In genomic region chr5:3220201-3220600, GRCh38 we compare ENCODE assay signal across 17 cellular contexts.
DNase-seq lines count a peak whose midpoint lies in the region; ATAC-seq and TF ChIP-seq lines count a peak whose summit lies in the region.
"Had no signal": no experiment of that assay in that cellular context is flagged by ENCODE, and none has a peak within 500 bp of the region (broad histone marks: within the 10 kb centered on the region; RNA-seq: fewer than 3 reads in every experiment).

No MANE protein-coding gene starts in this region.

- H3K4me3 ChIP-seq in right atrium auricular region (no peak overlapping the region), stomach (no peak overlapping the region)
- H3K4me3 ChIP-seq: BLaER1 treated with 17β-estradiol and CSF1 and Interleukin-3, amounts not matched to agents 10 nM and 100 nM; GM12878; HAP-1 had no signal

- intact Hi-C loops in Right ventricle myocardium inferior (cut with DNase I) (no loop called here), stomach (cut with DNase I; ENCODE audit: low total_unique reads) (no loop called here)

- no peak for TF ChIP-seq POLR2A in stomach (IDR thresholded peaks at IDR 0.05)

- ATAC-seq in Right ventricle myocardium inferior (no peak), HG02840 (IDR thresholded peaks at IDR 0.05; ENCODE audit: low FRiP score, unreplicated experiment) (no peak)
- ATAC-seq: CD8-positive, alpha-beta T cell; GM12878 had no signal

- H3K9me3 ChIP-seq in right atrium auricular region (no peaks in the 10 kb centered on the region), stomach (peaks cover 0 to 5% (median 0%) of the 10 kb centered on the region in 4 donors)
- H3K9me3 ChIP-seq: BLaER1 treated with 17β-estradiol and CSF1 and Interleukin-3, amounts not matched to agents 10 nM and 100 nM; HAP-1 had no signal

- no peaks in the 10 kb centered on the region for H3K36me3 Mint-ChIP-seq in activated naive CD4-positive, alpha-beta T cell treated with anti-CD3 and anti-CD28 coated beads, Interleukin-2, amount 10 ng/mL, durations not matched to agents 7 days and 5 days
- H3K36me3 Mint-ChIP-seq: CD8-positive, alpha-beta T cell had no signal

- H3K4me1 Mint-ChIP-seq in activated naive CD4-positive, alpha-beta T cell treated with anti-CD3 and anti-CD28 coated beads, Interleukin-2, amount 10 ng/mL, durations not matched to agents 7 days and 5 days = no peaks in the 10 kb centered on the region
- H3K4me1 Mint-ChIP-seq: B cell had no signal

- no peak overlapping the region for H3K27ac Mint-ChIP-seq in activated naive CD4-positive, alpha-beta T cell treated with anti-CD3 and anti-CD28 coated beads, Interleukin-2, amount 10 ng/mL, durations not matched to agents 7 days and 5 days
- H3K27ac Mint-ChIP-seq: B cell; CD8-positive, alpha-beta T cell had no signal

- WGBS in stomach, 5 donors = 65 to 95% (median 86%) methylated on average over 5 to 13 of the region's 13 CpGs

- H3K36me3 ChIP-seq in right atrium auricular region (no peaks in the 10 kb centered on the region), stomach (no peaks in the 10 kb centered on the region)
- H3K36me3 ChIP-seq: BLaER1 treated with 17β-estradiol and CSF1 and Interleukin-3, amounts not matched to agents 10 nM and 100 nM; HAP-1 had no signal

- peaks cover 8% of the 10 kb centered on the region for H3K9me3 Mint-ChIP-seq in activated naive CD4-positive, alpha-beta T cell treated with anti-CD3 and anti-CD28 coated beads, Interleukin-2, amount 10 ng/mL, durations not matched to agents 7 days and 5 days
- H3K9me3 Mint-ChIP-seq: CD8-positive, alpha-beta T cell had no signal

- DNase-seq in right atrium auricular region (ENCODE audit: low spot score) = peak; percentile 13
- no peak for DNase-seq in Right ventricle myocardium inferior (ENCODE audit: missing footprints)
- DNase-seq in islet precursor cell = peak; percentile 18
- peak; percentile 20 for DNase-seq in stomach
- DNase-seq in G401 (ENCODE audit: low spot score) = no peak
- no peak for DNase-seq in activated naive CD4-positive, alpha-beta T cell treated with anti-CD3 and anti-CD28 coated beads, Interleukin-2, amount 10 ng/mL, durations not matched to agents 7 days and 5 days
- DNase-seq: 8988T; Calu3; CD8-positive, alpha-beta T cell; DMS79 treated with DMSO at 0.1 percent for 48 hours; GOT3; IMR-90 had no signal

- no peaks in the 10 kb centered on the region for H3K27me3 Mint-ChIP-seq in activated naive CD4-positive, alpha-beta T cell treated with anti-CD3 and anti-CD28 coated beads, Interleukin-2, amount 10 ng/mL, durations not matched to agents 7 days and 5 days
- H3K27me3 Mint-ChIP-seq: B cell had no signal

- no peak for TF ChIP-seq EP300 in stomach (IDR thresholded peaks at IDR 0.05)

- in situ Hi-C loops in G401 (cut with HindIII; ENCODE audit: low sequenced_read_pairs) = no loop called here

- H3K27me3 ChIP-seq in right atrium auricular region (no peaks in the 10 kb centered on the region), stomach (no peaks in the 10 kb centered on the region)
- H3K27me3 ChIP-seq: BLaER1 treated with 17β-estradiol and CSF1 and Interleukin-3, amounts not matched to agents 10 nM and 100 nM had no signal

- CTCF ChIA-PET in activated naive CD4-positive, alpha-beta T cell treated with anti-CD3 and anti-CD28 coated beads, Interleukin-2, amount 10 ng/mL, durations not matched to agents 7 days and 5 days (lab: Charles Lee) = no interaction called here

- TF ChIP-seq CTCF in right atrium auricular region (IDR thresholded peaks at IDR 0.05) = no peak
- TF ChIP-seq CTCF in stomach (IDR thresholded peaks at IDR 0.05) = no peak

- H3K4me1 ChIP-seq in right atrium auricular region (no peaks in the 10 kb centered on the region), stomach (no peaks in the 10 kb centered on the region)
- H3K4me1 ChIP-seq: HAP-1 had no signal

- H3K4me3 Mint-ChIP-seq in activated naive CD4-positive, alpha-beta T cell treated with anti-CD3 and anti-CD28 coated beads, Interleukin-2, amount 10 ng/mL, durations not matched to agents 7 days and 5 days = no peak overlapping the region
- H3K4me3 Mint-ChIP-seq: B cell; CD8-positive, alpha-beta T cell had no signal

- H3K27ac ChIP-seq in right atrium auricular region (no peak overlapping the region), stomach (no peak overlapping the region)
- H3K27ac ChIP-seq: BLaER1 treated with 17β-estradiol and CSF1 and Interleukin-3, amounts not matched to agents 10 nM and 100 nM had no signal

Comparison
In these comparisons a context has a peak if more than half of its experiments do, and no peak if none do; other contexts are left out.
1. DNase-seq: peak in right atrium auricular region (single experiment), islet precursor cell (single experiment) and stomach (single experiment); none in Right ventricle myocardium inferior (single experiment), G401 (single experiment) and activated naive CD4-positive, alpha-beta T cell treated with anti-CD3 and anti-CD28 coated beads, Interleukin-2, amount 10 ng/mL, durations not matched to agents 7 days and 5 days (single experiment).